ENCODE assay signal across 9 cellular contexts in genomic region chr2:98729652-98730051, GRCh38. TPM values are rescaled to one million over a fixed set of nuclear protein-coding genes. Genes with fewer than 3 reads are reported as not detected.
DNase-seq lines count a peak whose midpoint lies in the region; ATAC-seq, FAIRE-seq and TF ChIP-seq lines count a peak whose summit lies in the region.
"Had no signal": no experiment of that assay in that cellular context is flagged by ENCODE, and none has a peak within 500 bp of the region (broad histone marks: within the 10 kb centered on the region; RNA-seq: fewer than 3 reads in every experiment).

No MANE protein-coding gene starts in this region.

- no peak overlapping the region for H3K27ac Mint-ChIP-seq in MCF 10A (ENCODE audit: low read depth, unreplicated experiment)

- peaks cover 0 to 18% (median 0%) of the 10 kb centered on the region in 9 donors for H3K36me3 ChIP-seq in heart right ventricle
- no peaks in the 10 kb centered on the region for H3K36me3 ChIP-seq in muscle layer of colon (ENCODE audit: insufficient read depth, low read length)
- no peaks in the 10 kb centered on the region for H3K36me3 ChIP-seq in aorta (ENCODE audit: control insufficient read depth in 1 of 2, insufficient read depth in 2 of 2, low read length in 1 of 2)

- H3K9me3 Mint-ChIP-seq in MCF 10A (ENCODE audit: unreplicated experiment) = no peaks in the 10 kb centered on the region

- TF ChIP-seq POLR2A in GM18505 (IDR thresholded peaks at IDR 0.05; ENCODE audit: borderline replicate concordance, extremely low read depth, insufficient read depth, insufficient read length) = no peak

- H3K27ac ChIP-seq in heart right ventricle = peak overlapping the region in 8 of 10 donors; percentile 64 to 91 (median 85)
- H3K27ac ChIP-seq in muscle layer of colon (ENCODE audit: low read depth, low read length) = peak overlapping the region; percentile 44
- H3K27ac ChIP-seq in aorta (ENCODE audit: low read depth in 1 of 2, low read length in 2 of 2) = no peak overlapping the region

- H3K4me3 ChIP-seq in heart right ventricle = peak overlapping the region in 9 of 10 donors; percentile 74 to 88 (median 85)
- peak overlapping the region; percentile 63 to 80 for H3K4me3 ChIP-seq in muscle layer of colon (ENCODE audit: low read depth in 1 of 2, low read length in 2 of 2)
- H3K4me3 ChIP-seq in aorta (ENCODE audit: low read length in 2 of 2) = peak overlapping the region; percentile 96 to 99

- H3K27me3 ChIP-seq in heart right ventricle (no peaks in the 10 kb centered on the region), muscle layer of colon (ENCODE audit: control insufficient read depth in 1 of 2, insufficient read depth in 2 of 2, low read length in 2 of 2) (no peaks in the 10 kb centered on the region), aorta (ENCODE audit: control insufficient read depth in 1 of 2, insufficient read depth in 2 of 2, low read length in 1 of 2) (no peaks in the 10 kb centered on the region)

- peaks cover 10% of the 10 kb centered on the region for H3K4me1 Mint-ChIP-seq in MCF 10A (ENCODE audit: insufficient read depth, unreplicated experiment)

- ATAC-seq in heart right ventricle (no peak), Right ventricle myocardium superior (ENCODE audit: poor library complexity) (no peak), aorta (ENCODE audit: low FRiP score) (no peak), GM18505 (IDR thresholded peaks at IDR 0.05; ENCODE audit: unreplicated experiment) (no peak)

- peak overlapping the region; percentile 67 for H3K4me3 Mint-ChIP-seq in MCF 10A (ENCODE audit: unreplicated experiment)

- WGBS in heart right ventricle, 2 donors = 34 to 53% methylated on average over 10 of the region's 10 CpGs
- 59% methylated on average over 10 of the region's 10 CpGs for WGBS in aorta, 2 donors

- no peak for DNase-seq in heart right ventricle
- DNase-seq in Right ventricle myocardium superior = no peak
- no peak for DNase-seq in MCF 10A (ENCODE audit: unreplicated experiment)
- no peak for DNase-seq in aorta
- DNase-seq in HTR-8/SVneo (ENCODE audit: insufficient read length, low spot score) = no peak
- DNase-seq in DMS 273 treated with DMSO at 0.1 percent for 48 hours (lab: John Stamatoyannopoulos, UW) = no peak
- DNase-seq: cortex of kidney had no signal

- peak overlapping the region; percentile 25 for H3K9ac ChIP-seq in muscle layer of colon (ENCODE audit: low read length)

- no TSS peak for BruUV-seq in MCF 10A (replicated peaks; lab: Mats Ljungman, UMichigan)

- no peak for FAIRE-seq in HTR-8/SVneo (lab: Jason Lieb, UNC)

- intact Hi-C loops in heart right ventricle (cut with DNase I) = loop anchor here in 9 of 10 donors (1.0 to 10.0 kb wide), 10 partner anchors 72 to 108 kb away; no protein-coding TSS in a partner anchor
- intact Hi-C loops in Right ventricle myocardium superior (cut with DNase I) = loop anchor here (2.0 to 10.0 kb wide), 2 partner anchors 79 to 95 kb away; no protein-coding TSS in a partner anchor
- intact Hi-C loops in MCF 10A (cut with micrococcal nuclease) = loop anchor here (1.0 to 10.0 kb wide), 2 partner anchors 77 to 335 kb away; no protein-coding TSS in a partner anchor
- intact Hi-C loops in aorta (cut with DNase I) = loop anchor here (5.0 kb wide), 1 partner anchor 93 kb away; no protein-coding TSS in a partner anchor

- no peaks in the 10 kb centered on the region for H3K27me3 Mint-ChIP-seq in MCF 10A (ENCODE audit: insufficient read depth, unreplicated experiment)

- TF ChIP-seq CTCF in heart right ventricle (IDR thresholded peaks at IDR 0.05) (no peak), MCF 10A (IDR thresholded peaks at IDR 0.05; ENCODE audit: unreplicated experiment) (no peak)

- H3K4me1 ChIP-seq in heart right ventricle (peaks cover 4 to 80% (median 48%) of the 10 kb centered on the region in 9 donors), muscle layer of colon (ENCODE audit: insufficient read depth, low read length) (peaks cover 22% of the 10 kb centered on the region), aorta (ENCODE audit: control insufficient read depth in 1 of 2, insufficient read depth in 2 of 2, low read length in 2 of 2) (no peaks in the 10 kb centered on the region)

- H3K9me3 ChIP-seq in heart right ventricle (no peaks in the 10 kb centered on the region), muscle layer of colon (ENCODE audit: low read length) (no peaks in the 10 kb centered on the region), aorta (ENCODE audit: control insufficient read depth, low read length) (no peaks in the 10 kb centered on the region)

- CTCF ChIA-PET in MCF 10A (lab: Yijun Ruan, JAX) = interaction anchor here (0.6 to 1.5 kb wide), 4 partner anchors 10 to 1039 kb away, joined by 4 to 6 read pairs (median 4); no protein-coding TSS in a partner anchor

- no peaks in the 10 kb centered on the region for H3K36me3 Mint-ChIP-seq in MCF 10A (ENCODE audit: insufficient read depth, unreplicated experiment)

- POLR2A ChIA-PET in MCF 10A (lab: Yijun Ruan, JAX) = interaction anchor here (0.5 to 1.5 kb wide), 3 partner anchors 14 to 1104 kb away, joined by 3 to 5 read pairs (median 4); no protein-coding TSS in a partner anchor

RNA-seq across cellular contexts. Expression of gene MGAT4A, which starts 1.3 kb away (rescaled TPM):
- total RNA-seq in heart right ventricle (10 to 100 TPM; 17.7 to 33.0 (median 18.7) TPM), Right ventricle myocardium superior (20.0 TPM), MCF 10A (2022) (3.7 and 4.6 TPM in 2 replicates), aorta (10 to 100 TPM; 41.0 to 65.8 TPM)
- polyA plus RNA-seq in heart right ventricle (1 to 10 TPM; 4.6 to 7.2 TPM), aorta (10 to 100 TPM in 1 of 2 donors, 1 to 10 TPM in 1; 4.9 to 18.4 TPM)

Comparison
In these comparisons a context has a peak if more than half of its experiments do, and no peak if none do; other contexts are left out.
1. H3K27ac ChIP-seq: peak in heart right ventricle (8 of 10) and muscle layer of colon (single experiment); none in aorta (0 of 2).
2. Peak in every context shown above with its lines, with median percentiles within 50 percentile points of each other: H3K4me3 ChIP-seq.